Comparison of ENCODE assay signal across 15 cellular contexts in genomic region chr12:69343885-69344612, GRCh38. TPM values are rescaled to one million over a fixed set of nuclear protein-coding genes. Genes with fewer than 3 reads are reported as not detected.
A peak's percentile ranks its signal among the peaks of the same experiment; 100 is the strongest.
DNase-seq lines count a peak whose midpoint lies in the region; ATAC-seq and TF ChIP-seq lines count a peak whose summit lies in the region.
"Had no signal": no experiment of that assay in that cellular context is flagged by ENCODE, and none has a peak within 500 bp of the region (broad histone marks: within the 10 kb centered on the region; RNA-seq: fewer than 3 reads in every experiment).

No MANE protein-coding gene starts in this region.

- TF ChIP-seq POLR2A in right lobe of liver (IDR thresholded peaks at IDR 0.05) (no peak), vagina (IDR thresholded peaks at IDR 0.05) (no peak)

- H3K9me3 Mint-ChIP-seq in dendritic cell treated with granulocyte-macrophage colony-stimulating factor and Interleukin-4, amounts not matched to agents 40 ng/mL and 50 ng/mL, for 4 days = no peaks in the 10 kb centered on the region

- H3K4me3 Mint-ChIP-seq in dendritic cell treated with granulocyte-macrophage colony-stimulating factor and Interleukin-4, amounts not matched to agents 40 ng/mL and 50 ng/mL, for 4 days = no peak overlapping the region
- H3K4me3 Mint-ChIP-seq: CD4-positive, CD25-positive, alpha-beta regulatory T cell had no signal

- DNase-seq in right lobe of liver = no peak
- DNase-seq in stimulated activated naive CD4-positive, alpha-beta T cell treated with Interleukin-2 at 50 U/mL for 16 hours (lab: John Stamatoyannopoulos, UW) = no peak
- no peak for DNase-seq in vagina (ENCODE audit: extremely low spot score in 2 of 2)
- DNase-seq in NCI-H2227 treated with DMSO at 0.1 percent for 48 hours (lab: John Stamatoyannopoulos, UW) = no peak
- DNase-seq: BE2C; Calu3; CD4-positive, CD25-positive, alpha-beta regulatory T cell; DMS 273 treated with DMSO at 0.1 percent for 48 hours; KBM-7 had no signal

- intact Hi-C loops in dendritic cell treated with granulocyte-macrophage colony-stimulating factor and Interleukin-4, amounts not matched to agents 40 ng/mL and 50 ng/mL, for 4 days (cut with micrococcal nuclease) = no loop called here
- intact Hi-C loops in right lobe of liver (cut with DNase I) = no loop called here
- intact Hi-C loops in vagina (cut with DNase I) = no loop called here

- H3K27ac Mint-ChIP-seq in dendritic cell treated with granulocyte-macrophage colony-stimulating factor and Interleukin-4, amounts not matched to agents 40 ng/mL and 50 ng/mL, for 4 days = peak overlapping the region; percentile 67
- H3K27ac Mint-ChIP-seq: CD4-positive, CD25-positive, alpha-beta regulatory T cell had no signal

- H3K36me3 ChIP-seq in HEK293 (ENCODE audit: control insufficient read depth in 2 of 2, insufficient read depth in 1 of 2, low read length in 2 of 2) (no peaks in the 10 kb centered on the region), right lobe of liver (no peaks in the 10 kb centered on the region), vagina (no peaks in the 10 kb centered on the region)
- H3K36me3 ChIP-seq: BE2C, HAP-1 had no signal

- ATAC-seq in right lobe of liver = peak in 3 of 4 donors; percentile 21 to 32 (median 29)
- ATAC-seq: A549 had no signal

- H3K27me3 ChIP-seq in right lobe of liver (no peaks in the 10 kb centered on the region), vagina (no peaks in the 10 kb centered on the region)

- TF ChIP-seq CTCF in HEK293 (tag by site-specific recombination; IDR thresholded peaks at IDR 0.05) (no peak), right lobe of liver (IDR thresholded peaks at IDR 0.05) (no peak), vagina (IDR thresholded peaks at IDR 0.05) (no peak)

- H3K27ac ChIP-seq in HEK293 (ENCODE audit: extremely low read depth, low read depth, low read length) = no peak overlapping the region
- H3K27ac ChIP-seq in right lobe of liver = peak overlapping the region in 1 of 3 donors; percentile 47
- no peak overlapping the region for H3K27ac ChIP-seq in vagina
- H3K27ac ChIP-seq: A549 had no signal

- no peak overlapping the region for H3K4me3 ChIP-seq in HEK293 (ENCODE audit: low read depth, low read length)
- no peak overlapping the region for H3K4me3 ChIP-seq in right lobe of liver
- H3K4me3 ChIP-seq in vagina = no peak overlapping the region
- H3K4me3 ChIP-seq: A549, HAP-1 had no signal

- H3K4me1 Mint-ChIP-seq in dendritic cell treated with granulocyte-macrophage colony-stimulating factor and Interleukin-4, amounts not matched to agents 40 ng/mL and 50 ng/mL, for 4 days (ENCODE audit: low read depth) = peaks cover 68% of the 10 kb centered on the region

- POLR2A ChIA-PET in HEK293 (lab: Yijun Ruan, JAX) = no interaction called here

- H3K36me3 Mint-ChIP-seq in dendritic cell treated with granulocyte-macrophage colony-stimulating factor and Interleukin-4, amounts not matched to agents 40 ng/mL and 50 ng/mL, for 4 days (ENCODE audit: low read depth) = peaks cover 7% of the 10 kb centered on the region
- H3K36me3 Mint-ChIP-seq: CD4-positive, CD25-positive, alpha-beta regulatory T cell had no signal

- CTCF ChIA-PET in HEK293 (lab: Yijun Ruan, JAX) = interaction anchor here (0.6 to 1.0 kb wide), 2 partner anchors 129 to 227 kb away, joined by 3 to 4 read pairs; no protein-coding TSS in a partner anchor

- H3K4me1 ChIP-seq in HEK293 (ENCODE audit: control insufficient read depth, insufficient read depth, low read length) = no peaks in the 10 kb centered on the region
- H3K4me1 ChIP-seq in right lobe of liver = peaks cover 0 to 62% (median 26%) of the 10 kb centered on the region in 4 donors
- H3K4me1 ChIP-seq in vagina = no peaks in the 10 kb centered on the region
- H3K4me1 ChIP-seq: A549, BE2C, HAP-1 had no signal

- 33% methylated on average over 3 of the region's 3 CpGs for WGBS in right lobe of liver (ENCODE audit: insufficient coverage, low coverage, low lambda C conversion rate, missing lambda C conversion rate)

- H3K27me3 Mint-ChIP-seq in dendritic cell treated with granulocyte-macrophage colony-stimulating factor and Interleukin-4, amounts not matched to agents 40 ng/mL and 50 ng/mL, for 4 days = no peaks in the 10 kb centered on the region

- H3K9me3 ChIP-seq in HEK293 (ENCODE audit: control insufficient read depth, insufficient read depth, low read depth, low read length) (no peaks in the 10 kb centered on the region), right lobe of liver (no peaks in the 10 kb centered on the region), vagina (no peaks in the 10 kb centered on the region)
- H3K9me3 ChIP-seq: A549, BE2C, HAP-1 had no signal

TF ChIP-seq in HEK293, 187 proteins besides CTCF, POLR2A, EP300 and RAD21:
- TF ChIP-seq PRDM1 (tag by site-specific recombination; IDR thresholded peaks at IDR 0.05) = 0 out of 2 replicates have a peak, but pooled peaks have one; percentile 12
- no peak for TF ChIP-seq ZNF423 (tag by site-specific recombination; IDR thresholded peaks at IDR 0.05)
- no peak for TF ChIP-seq ZBTB11 (tag by site-specific recombination; conservative IDR thresholded peaks at IDR 0.05; ENCODE audit: low read depth)

RNA-seq across cellular contexts. Expression of gene LYZ, which starts 4.1 kb away (rescaled TPM):
- 10 to 100 TPM in 5 of 6 experiments, 1 to 10 TPM in 1; 3.5 to 69.9 (median 18.8) TPM for total RNA-seq in right lobe of liver
- total RNA-seq in vagina = 15.2 TPM
- total RNA-seq: Daoy, H1 had no signal

RNA-seq across cellular contexts. Expression of gene YEATS4, which starts 15.5 kb away (rescaled TPM):
- total RNA-seq in right lobe of liver = 10 to 100 TPM in 2 of 6 experiments, 1 to 10 TPM in 4; 2.9 to 17.3 (median 5.8) TPM
- 6.1 TPM for total RNA-seq in vagina
